Comparison of ENCODE assay signal across 13 cellular contexts in genomic region chr20:14717124-14718004, GRCh38.
DNase-seq lines count a peak whose midpoint lies in the region; ATAC-seq and TF ChIP-seq lines count a peak whose summit lies in the region.
"Had no signal": no experiment of that assay in that cellular context is flagged by ENCODE, and none has a peak within 500 bp of the region (broad histone marks: within the 10 kb centered on the region; RNA-seq: fewer than 3 reads in every experiment).

No MANE protein-coding gene starts in this region.

- no peak overlapping the region for H3K4me3 ChIP-seq in HUES48 (ENCODE audit: low read depth, low read length)

- H3K9me3 ChIP-seq in HUES48 (ENCODE audit: control insufficient read depth, insufficient read depth, low read length): no peaks in the 10 kb centered on the region

- peaks cover 14% of the 10 kb centered on the region for H3K9me3 Mint-ChIP-seq in activated naive CD4-positive, alpha-beta T cell treated with anti-CD3 and anti-CD28 coated beads for 36 hours

- CTCF ChIA-PET in activated naive CD4-positive, alpha-beta T cell treated with anti-CD3 and anti-CD28 coated beads for 36 hours (lab: Charles Lee): no interaction called here

- no peaks in the 10 kb centered on the region for H3K4me1 Mint-ChIP-seq in activated naive CD4-positive, alpha-beta T cell treated with anti-CD3 and anti-CD28 coated beads for 36 hours (ENCODE audit: low read depth)

- no peaks in the 10 kb centered on the region for H3K36me3 Mint-ChIP-seq in activated naive CD4-positive, alpha-beta T cell treated with anti-CD3 and anti-CD28 coated beads for 36 hours (ENCODE audit: low read depth)

- peak; percentile 90 for ATAC-seq in GM18909 (IDR thresholded peaks at IDR 0.05; ENCODE audit: poor library complexity, unreplicated experiment)
- ATAC-seq in HG02678 (IDR thresholded peaks at IDR 0.05; ENCODE audit: unreplicated experiment): peak; percentile 90

- no peak for TF ChIP-seq CTCF in GM10266 (IDR thresholded peaks at IDR 0.05; ENCODE audit: control insufficient read depth, insufficient read depth, low read depth, missing control alignments)

- H3K27me3 ChIP-seq in HUES48 (ENCODE audit: control insufficient read depth, insufficient read depth, low read length): no peaks in the 10 kb centered on the region

- H3K4me1 ChIP-seq in HUES48 (ENCODE audit: control insufficient read depth, insufficient read depth, low read length): peaks cover 50% of the 10 kb centered on the region

- intact Hi-C loops in activated naive CD4-positive, alpha-beta T cell treated with anti-CD3 and anti-CD28 coated beads for 36 hours (cut with micrococcal nuclease): no loop called here

- DNase-seq in mucosa of gallbladder (ENCODE audit: low spot score): peak; percentile 14
- DNase-seq in activated naive CD4-positive, alpha-beta T cell treated with anti-CD3 and anti-CD28 coated beads for 36 hours: no peak
- no peak for DNase-seq in NAMALWA (ENCODE audit: low spot score)
- no peak for DNase-seq in GM10266 (ENCODE audit: extremely low spot score)
- DNase-seq in NCI-H2029 treated with DMSO at 0.1 percent for 48 hours (lab: John Stamatoyannopoulos, UW): no peak
- DNase-seq: caudate nucleus, foreskin melanocyte, KG1, NCI-H510A, T-helper 1 cell had no signal

- H3K27ac Mint-ChIP-seq in activated naive CD4-positive, alpha-beta T cell treated with anti-CD3 and anti-CD28 coated beads for 36 hours: no peak overlapping the region

- no peak overlapping the region for H3K4me3 Mint-ChIP-seq in activated naive CD4-positive, alpha-beta T cell treated with anti-CD3 and anti-CD28 coated beads for 36 hours

- H3K9ac ChIP-seq in HUES48 (ENCODE audit: low read depth, low read length): no peak overlapping the region

- no peaks in the 10 kb centered on the region for H3K36me3 ChIP-seq in HUES48 (ENCODE audit: control insufficient read depth, insufficient read depth, low read length)

- peak overlapping the region; percentile 86 for H3K27ac ChIP-seq in HUES48 (ENCODE audit: low read depth, low read length)

- H3K27me3 Mint-ChIP-seq in activated naive CD4-positive, alpha-beta T cell treated with anti-CD3 and anti-CD28 coated beads for 36 hours (ENCODE audit: low read depth): no peaks in the 10 kb centered on the region
